Comparison of ENCODE assay signal across 8 cellular contexts in the genomic region with DNA sequence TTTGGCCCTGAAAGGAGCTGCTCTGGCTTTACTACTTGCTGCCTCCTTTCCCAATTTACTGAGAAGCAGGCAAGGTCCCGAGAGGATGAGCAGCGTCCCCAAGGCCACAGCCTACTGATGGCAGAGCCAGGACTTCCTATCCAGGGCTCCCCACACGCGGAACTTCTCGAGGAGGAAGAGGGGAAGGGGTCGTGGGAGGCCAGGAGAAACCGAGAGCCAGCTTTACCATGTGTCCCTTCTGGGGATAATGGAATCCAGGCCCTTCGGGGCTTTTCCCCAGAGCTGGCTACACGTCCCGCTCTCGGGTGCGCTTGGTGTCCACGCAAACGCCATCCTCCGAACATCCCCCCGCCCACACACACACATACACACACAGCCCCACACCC. TPM values are rescaled to one million over a fixed set of nuclear protein-coding genes. Genes with fewer than 3 reads are reported as not detected.
DNase-seq lines count a peak whose midpoint lies in the region; ATAC-seq, FAIRE-seq and TF ChIP-seq lines count a peak whose summit lies in the region.

No MANE protein-coding gene starts in this region.

- POLR2A ChIA-PET in H1 (lab: Charles Lee; ENCODE audit: partially characterized antibody) = interaction anchor here (0.8 to 14.4 kb wide), 10 partner anchors 8 to 295 kb away, joined by 3 to 311 read pairs (median 4); no protein-coding TSS in a partner anchor

- H4K91ac ChIP-seq in H1 (replicated peaks; ENCODE audit: insufficient read length, low read length) = peak overlapping the region; percentile 78

- CTCF ChIA-PET in H1 (lab: Charles Lee; ENCODE audit: partially characterized antibody) = interaction anchor here (0.6 to 1.1 kb wide), 8 partner anchors 10 to 953 kb away, joined by 3 to 4 read pairs (median 3); no protein-coding TSS in a partner anchor

- 21% methylated on average over 16 of the region's 16 CpGs; no CpG with 5 or more reads in 1 of the 2 experiments for WGBS in H1 (ENCODE audit: extremely low coverage in 1 of 2, insufficient coverage in 1 of 2, insufficient read length in 1 of 2, insufficient replicate concordance in 2 of 2, low coverage in 1 of 2, low lambda C conversion rate in 2 of 2, missing lambda C conversion rate in 1 of 2), 2 experiments

- ATAC-seq in GM19463 (IDR thresholded peaks at IDR 0.05; ENCODE audit: unreplicated experiment) (no peak), HG03432 (IDR thresholded peaks at IDR 0.05; ENCODE audit: unreplicated experiment) (no peak)

- H2AK5ac ChIP-seq in H1 (ENCODE audit: low read depth, low read length) = no peak overlapping the region

- peaks cover 18% of the 10 kb centered on the region for H3K23me2 ChIP-seq in H1 (ENCODE audit: low read depth, low read length)

- no peak overlapping the region for H4K5ac ChIP-seq in H1 (ENCODE audit: insufficient read length, low read depth, low read length)

- H3K9me3 ChIP-seq in H1 (ENCODE audit: insufficient read depth in 2 of 2, low read depth in 1 of 2, low read length in 1 of 2) (no peaks in the 10 kb centered on the region), neural cell (ENCODE audit: low read length) (no peaks in the 10 kb centered on the region)

- peak overlapping the region; percentile 70 for H2AFZ ChIP-seq in H1 (ENCODE audit: low read length)
- no peak overlapping the region for H2AFZ ChIP-seq in neural cell (ENCODE audit: low read depth, low read length)

- no peak for TF ChIP-seq CTCF in C4-2B (conservative IDR thresholded peaks at IDR 0.05)
- TF ChIP-seq CTCF in H1 (IDR thresholded peaks at IDR 0.05; ENCODE audit: control extremely low read depth in 1 of 3, insufficient read depth in 1 of 3, low read depth in 1 of 3, low read length in 3 of 3) = no peak
- TF ChIP-seq CTCF in neural cell (IDR thresholded peaks at IDR 0.05; ENCODE audit: poor library complexity, severe bottlenecking) = no peak

- H3K23ac ChIP-seq in H1 (ENCODE audit: insufficient read length) = no peak overlapping the region

- H3K56ac ChIP-seq in H1 (replicated peaks; ENCODE audit: insufficient read length, low read depth, low read length) = peak overlapping the region; percentile 62

- H3K14ac ChIP-seq in H1 (ENCODE audit: insufficient read length) = no peak overlapping the region

- H2BK20ac ChIP-seq in H1 (ENCODE audit: low read length) = no peak overlapping the region

- 0 out of 2 replicates have a peak overlapping the region, but pooled peaks have one; percentile 12 for H2BK5ac ChIP-seq in H1 (ENCODE audit: low read depth, low read length)

- no peak for TF ChIP-seq RAD21 in H1 (IDR thresholded peaks at IDR 0.05 in 1 of 2, conservative IDR thresholded peaks at IDR 0.05 in 1 of 2; ENCODE audit: low read depth in 2 of 2, low read length in 2 of 2)
- TF ChIP-seq RAD21 in neural cell (conservative IDR thresholded peaks at IDR 0.05) = no peak

- no peak overlapping the region for H2BK15ac ChIP-seq in H1 (ENCODE audit: low read length)

- no peak overlapping the region for H3K4ac ChIP-seq in H1 (replicated peaks; ENCODE audit: insufficient read length, low read depth, low read length)

- peak overlapping the region; percentile 91 for H2BK12ac ChIP-seq in H1 (ENCODE audit: low read depth, low read length)

- no peaks in the 10 kb centered on the region for H3K79me1 ChIP-seq in H1 (ENCODE audit: low read depth, low read length)

- H4K8ac ChIP-seq in H1 (ENCODE audit: extremely low read depth, insufficient read depth, low read length) = peak overlapping the region; percentile 94; the same call in 1 of the 2 replicates

- peak overlapping the region; percentile 26 for H3K18ac ChIP-seq in H1 (ENCODE audit: extremely low read depth, low read length)

- no peak; a peak in 1 of 3 replicates for TF ChIP-seq POLR2A in H1 (IDR thresholded peaks at IDR 0.05; ENCODE audit: control extremely low read depth in 1 of 2, low read depth in 2 of 2, low read length in 2 of 2)

- H3K79me2 ChIP-seq in H1 (ENCODE audit: control insufficient read depth in 1 of 2, insufficient read depth in 2 of 2, low read length in 2 of 2) (peaks cover 0 to 5% of the 10 kb centered on the region in 2 experiments; a peak in 1 of 4 replicates), neural cell (replicated peaks; ENCODE audit: insufficient read depth, low read length) (peaks cover 8% of the 10 kb centered on the region)

- peak overlapping the region; percentile 57 for H3K27ac ChIP-seq in C4-2B
- H3K27ac ChIP-seq in H1 (ENCODE audit: low read depth, low read length) = no peak overlapping the region
- H3K27ac ChIP-seq in neural cell (ENCODE audit: low read length) = no peak overlapping the region

- H3K4me2 ChIP-seq in H1 (ENCODE audit: insufficient read depth in 1 of 2, low read depth in 2 of 2, low read length in 2 of 2) (peak overlapping the region; percentile 89 to 96), neural cell (ENCODE audit: low read length) (no peak overlapping the region)

- H3K36me3 ChIP-seq in H1 (ENCODE audit: control insufficient read depth in 2 of 4, insufficient read depth in 4 of 4, low read length in 3 of 4) (no peaks in the 10 kb centered on the region), neural cell (ENCODE audit: insufficient read depth, low read length) (no peaks in the 10 kb centered on the region)

- H4K20me1 ChIP-seq in H1 (replicated peaks in 1 of 2; ENCODE audit: control insufficient read depth in 1 of 2, insufficient read depth in 2 of 2, low read length in 2 of 2) = no peaks in the 10 kb centered on the region
- no peaks in the 10 kb centered on the region for H4K20me1 ChIP-seq in neural cell (ENCODE audit: insufficient read depth)

- H2BK120ac ChIP-seq in H1 (replicated peaks; ENCODE audit: low read depth, low read length) = no peak overlapping the region

- FAIRE-seq in H1 (lab: Jason Lieb, UNC) = no peak

- peaks cover 0 to 26% (median 6%) of the 10 kb centered on the region in 4 experiments; a peak in 5 of 7 replicates for H3K4me1 ChIP-seq in H1 (replicated peaks in 1 of 4; ENCODE audit: control insufficient read depth in 3 of 4, insufficient read depth in 4 of 4, low read length in 3 of 4)

- peak overlapping the region; percentile 76 to 83 (median 77) for H3K9ac ChIP-seq in H1 (replicated peaks in 1 of 4; ENCODE audit: extremely low read depth in 1 of 4, low read depth in 3 of 4, low read length in 3 of 4)
- peak overlapping the region; percentile 67 for H3K9ac ChIP-seq in neural cell (ENCODE audit: low read length)

- H3K4me3 ChIP-seq in H1 (ENCODE audit: extremely low read depth in 1 of 4, insufficient read depth in 2 of 4, low read depth in 3 of 4, low read length in 4 of 4) = peak overlapping the region; percentile 52 to 84 (median 80)
- H3K4me3 ChIP-seq in neural cell (ENCODE audit: low read length) = peak overlapping the region; percentile 69

- peaks cover 6 to 31% (median 23%) of the 10 kb centered on the region in 4 experiments; a peak in 6 of 7 replicates for H3K27me3 ChIP-seq in H1 (replicated peaks in 1 of 4; ENCODE audit: control insufficient read depth in 3 of 4, extremely low read depth in 1 of 4, insufficient read depth in 3 of 4, low read length in 3 of 4)
- peaks cover 46% of the 10 kb centered on the region for H3K27me3 ChIP-seq in neural cell (ENCODE audit: insufficient read depth, low read depth, low read length)

- TF ChIP-seq EP300 in H1 (IDR thresholded peaks at IDR 0.05; ENCODE audit: borderline replicate concordance in 1 of 2, low read depth in 2 of 2, low read length in 2 of 2) (no peak), neural cell (conservative IDR thresholded peaks at IDR 0.05; ENCODE audit: poor library complexity, severe bottlenecking) (no peak)

- no peaks in the 10 kb centered on the region for H3K9me2 ChIP-seq in neural cell (ENCODE audit: insufficient read depth, low read length)

- no peaks in the 10 kb centered on the region for H3F3A ChIP-seq in neural cell (ENCODE audit: insufficient read depth, low read length, poor library complexity, severe bottlenecking)

- DNase-seq in OCI-M2 (lab: John Stamatoyannopoulos, UW; ENCODE audit: unreplicated experiment) (peak; percentile 18), H1 (ENCODE audit: low read depth in 1 of 2, low spot score in 2 of 2) (peak in 1 of 2 experiments; percentile 54), NCI-H446 treated with DMSO at 0.1 percent for 48 hours (lab: John Stamatoyannopoulos, UW) (no peak), kidney tubule cell (ENCODE audit: low spot score) (no peak)

TF ChIP-seq in H1, 55 proteins besides CTCF, POLR2A, EP300 and RAD21:
- TF ChIP-seq BACH1 (IDR thresholded peaks at IDR 0.05; ENCODE audit: low read length) = 0 out of 2 replicates have a peak, but pooled peaks have one; percentile 6
- peak; percentile 6 for TF ChIP-seq EZH2 (IDR thresholded peaks at IDR 0.05; ENCODE audit: low read depth, low read length, severe bottlenecking)
- no peak for TF ChIP-seq CBX8 (IDR thresholded peaks at IDR 0.05; ENCODE audit: borderline replicate concordance, low read depth, low read length)
- TF ChIP-seq SIN3A (conservative IDR thresholded peaks at IDR 0.05 in 1 of 2, IDR thresholded peaks at IDR 0.05 in 1 of 2; ENCODE audit: low read depth in 1 of 2, low read length in 2 of 2) = no peak

TF ChIP-seq in neural cell, 6 proteins besides CTCF, POLR2A, EP300 and RAD21 (continues in another document):
- TF ChIP-seq POLR2AphosphoS5 (IDR thresholded peaks at IDR 0.05) = no peak
- TF ChIP-seq TAF1 (IDR thresholded peaks at IDR 0.05; ENCODE audit: low read depth) = no peak
- TF ChIP-seq EZH2 (IDR thresholded peaks at IDR 0.05; ENCODE audit: borderline replicate concordance, insufficient read depth, low read length, poor library complexity, severe bottlenecking) = no peak
- TF ChIP-seq SMC3 (conservative IDR thresholded peaks at IDR 0.05; ENCODE audit: poor library complexity) = no peak
- no peak for TF ChIP-seq MXI1 (conservative IDR thresholded peaks at IDR 0.05; ENCODE audit: poor library complexity, severe bottlenecking)

RNA-seq across cellular contexts. Expression of a gene that starts 4.3 kb away (rescaled TPM):
- 108 and 113 TPM in 2 replicates for total RNA-seq in H1 (2021; fragmentation: NEBNext Ultra II Directional; extraction: Animal tissue kit (Norgen Biotek cat#: 25700))
- 19.1 and 29.7 TPM in 2 replicates for polyA plus RNA-seq in H1 (2011; rRNA removed)
- polyA plus RNA-seq in H1 (2011; cell fraction: cytosol; rRNA removed) = 36.4 TPM
- 106 TPM for polyA plus RNA-seq in H1 (2011; cell fraction: nucleus; rRNA removed)
- polyA plus RNA-seq in H1 (2012, experiment 1 of 2) = 58.2 to 88.4 TPM (median 74.4 TPM) in 4 replicates
- polyA plus RNA-seq in H1 (2012, experiment 2 of 2) = 84.1 TPM
- 122 TPM for polyA plus RNA-seq in H1 (2013, experiment 1 of 2)
- polyA plus RNA-seq in H1 (2013, experiment 2 of 2) = 139 TPM
- 18.3 and 33.7 TPM in 2 replicates for polyA minus RNA-seq in H1 (2011; rRNA and poly(A)+ RNA removed)
- 37.7 TPM for polyA minus RNA-seq in H1 (2011; cell fraction: cytosol; rRNA and poly(A)+ RNA removed)
- polyA minus RNA-seq in H1 (2011; cell fraction: nucleus; rRNA and poly(A)+ RNA removed) = 109 TPM
- polyA plus RNA-seq in neural cell = 1.4 and 1.5 TPM in 2 replicates
- polyA minus RNA-seq in neural cell = 1.2 and 2.8 TPM in 2 replicates
